Comparison of ENCODE assay signal across 8 cellular contexts in genomic region chr4:152500798-152501434, GRCh38. TPM values are rescaled to one million over a fixed set of nuclear protein-coding genes. Genes with fewer than 3 reads are reported as not detected.
DNase-seq lines count a peak whose midpoint lies in the region; FAIRE-seq and TF ChIP-seq lines count a peak whose summit lies in the region.

No MANE protein-coding gene starts in this region.

- H3K27ac Mint-ChIP-seq in activated T-cell treated with anti-CD3 and anti-CD28 coated beads, Interleukin-2, amount 50 U/mL, for 24 hours: no peak overlapping the region

- FAIRE-seq in keratinocyte (lab: Jason Lieb, UNC): peak; percentile 87

- no peaks in the 10 kb centered on the region for H3K9me3 Mint-ChIP-seq in activated T-cell treated with anti-CD3 and anti-CD28 coated beads, Interleukin-2, amount 50 U/mL, for 24 hours

- H3K9ac ChIP-seq in keratinocyte (ENCODE audit: control insufficient read depth, extremely low read depth, insufficient read depth, low read length): no peak overlapping the region

- H3K27ac ChIP-seq in breast epithelium (no peak overlapping the region), keratinocyte (ENCODE audit: control insufficient read depth, insufficient read depth, low read length) (no peak overlapping the region)

- no peak overlapping the region for H2AFZ ChIP-seq in keratinocyte (ENCODE audit: control insufficient read depth, low read length)

- TF ChIP-seq POLR2A in breast epithelium (IDR thresholded peaks at IDR 0.05): no peak

- no peak overlapping the region for H3K4me2 ChIP-seq in keratinocyte (ENCODE audit: control insufficient read depth, extremely low read depth, insufficient read depth, low read depth, low read length)

- H3K9me1 ChIP-seq in keratinocyte (ENCODE audit: control insufficient read depth, extremely low read depth, insufficient read depth, low read length): peaks cover 2% of the 10 kb centered on the region

- peaks cover 19% of the 10 kb centered on the region for H4K20me1 ChIP-seq in keratinocyte (ENCODE audit: control insufficient read depth, extremely low read depth, insufficient read depth, low read length)

- intact Hi-C loops in breast epithelium (cut with DNase I; ENCODE audit: low total_unique reads): no loop called here

- H3K36me3 Mint-ChIP-seq in activated T-cell treated with anti-CD3 and anti-CD28 coated beads, Interleukin-2, amount 50 U/mL, for 24 hours (ENCODE audit: low read depth): peaks cover 3% of the 10 kb centered on the region

- H3K27me3 Mint-ChIP-seq in activated T-cell treated with anti-CD3 and anti-CD28 coated beads, Interleukin-2, amount 50 U/mL, for 24 hours: no peaks in the 10 kb centered on the region

- H3K4me3 ChIP-seq in breast epithelium (no peak overlapping the region), keratinocyte (ENCODE audit: control insufficient read depth in 2 of 3, extremely low read depth in 1 of 3, insufficient read depth in 2 of 3, low read depth in 1 of 3, low read length in 3 of 3) (no peak overlapping the region)

- H3K4me1 Mint-ChIP-seq in activated T-cell treated with anti-CD3 and anti-CD28 coated beads, Interleukin-2, amount 50 U/mL, for 24 hours (ENCODE audit: low read depth): peaks cover 48% of the 10 kb centered on the region

- H3K4me3 Mint-ChIP-seq in activated T-cell treated with anti-CD3 and anti-CD28 coated beads, Interleukin-2, amount 50 U/mL, for 24 hours: no peak overlapping the region

- H3K79me2 ChIP-seq in keratinocyte (ENCODE audit: control insufficient read depth, insufficient read depth, low read length): peaks cover 53% of the 10 kb centered on the region

- dilution Hi-C loops in keratinocyte (cut with MboI; ENCODE audit: extremely low pct_ligation_motif_present, low sequenced_read_pairs): no loop called here

- H3K27me3 ChIP-seq in breast epithelium (no peaks in the 10 kb centered on the region), keratinocyte (ENCODE audit: control insufficient read depth, extremely low read depth, insufficient read depth, low read length) (no peaks in the 10 kb centered on the region)

- no peaks in the 10 kb centered on the region for H3K4me1 ChIP-seq in breast epithelium
- H3K4me1 ChIP-seq in keratinocyte (ENCODE audit: control insufficient read depth, extremely low read depth, insufficient read depth, low read length): no peaks in the 10 kb centered on the region

- peak; percentile 62 for DNase-seq in activated T-cell treated with anti-CD3 and anti-CD28 coated beads for 4 hours
- no peak for DNase-seq in activated T-cell treated with anti-CD3 and anti-CD28 coated beads, Interleukin-2, amount 50 U/mL, for 24 hours
- DNase-seq in HCEC 1CT: peak; percentile 53
- peak; percentile 94 for DNase-seq in NAMALWA (ENCODE audit: low spot score)
- peak; percentile 76 for DNase-seq in SKM-1 treated with dmso at 0.1 percent for 144 hours (lab: John Stamatoyannopoulos, UW; ENCODE audit: unreplicated experiment)
- DNase-seq in breast epithelium (ENCODE audit: low spot score in 2 of 2): peak in 1 of 2 donors; percentile 44
- DNase-seq in keratinocyte (ENCODE audit: low read depth, low spot score): peak; percentile 93
- DNase-seq in stimulated activated CD8-positive, alpha-beta memory T cell treated with anti-CD3 and anti-CD28 coated beads, Interleukin-12 subunit alpha, Interleukin-12 subunit beta, amount 100 ng/mL, for 24 hours (ENCODE audit: extremely low read depth): peak; percentile 11

- H3K36me3 ChIP-seq in breast epithelium (no peaks in the 10 kb centered on the region), keratinocyte (ENCODE audit: control insufficient read depth in 2 of 2, extremely low read depth in 1 of 2, insufficient read depth in 2 of 2, low read length in 2 of 2) (no peaks in the 10 kb centered on the region)

- no peaks in the 10 kb centered on the region for H3K9me3 ChIP-seq in breast epithelium
- no peaks in the 10 kb centered on the region for H3K9me3 ChIP-seq in keratinocyte (ENCODE audit: control insufficient read depth, low read depth, low read length)

- TF ChIP-seq CTCF in breast epithelium (IDR thresholded peaks at IDR 0.05) (peak; percentile 65 to 71 (median 67)), keratinocyte (optimal IDR thresholded peaks at IDR 0.05 in 1 of 3, IDR thresholded peaks at IDR 0.05 in 1 of 3, conservative IDR thresholded peaks at IDR 0.05 in 1 of 3; ENCODE audit: extremely low read depth in 1 of 3, insufficient read depth in 2 of 3, low read length in 3 of 3) (peak in 2 of 3 experiments; percentile 58 to 66)

RNA-seq across cellular contexts. Expression of gene FBXW7, which starts 35.0 kb away (rescaled TPM):
- total RNA-seq in breast epithelium: 100 to 1,000 TPM in 2 of 3 donors, 10 to 100 TPM in 1; 55.7 to 247 (median 117) TPM
- polyA plus RNA-seq in keratinocyte: 27.0 to 39.6 TPM (median 35.4 TPM) in 3 replicates
- polyA plus RNA-seq in keratinocyte (2011; ENCODE audit: low read depth): 185 TPM
- 8.4 and 11.6 TPM in 2 replicates for polyA plus RNA-seq in keratinocyte (2011; cell fraction: cytosol; rRNA removed)
- polyA plus RNA-seq in keratinocyte (2011; cell fraction: nucleus; rRNA removed): 67.7 and 109 TPM in 2 replicates
- polyA plus RNA-seq in keratinocyte (2012; ENCODE audit: low replicate concordance): 20.9 and 57.8 TPM in 2 replicates
- polyA minus RNA-seq in keratinocyte: 9.6 to 91.9 TPM (median 47.3 TPM) in 3 replicates
- polyA minus RNA-seq in keratinocyte (2011; cell fraction: cytosol; rRNA and poly(A)+ RNA removed): 20.5 TPM
- polyA minus RNA-seq in keratinocyte (2011; cell fraction: nucleus; rRNA and poly(A)+ RNA removed): 52.7 and 81.0 TPM in 2 replicates
